ENCODE assay signal across 25 cellular contexts in genomic region chr16:28482026-28482425, GRCh38. TPM values are rescaled to one million over a fixed set of nuclear protein-coding genes. Genes with fewer than 3 reads are reported as not detected.
"Had no signal": no experiment of that assay in that cellular context is flagged by ENCODE, and none has a peak within 500 bp of the region (broad histone marks: within the 10 kb centered on the region; RNA-seq: fewer than 3 reads in every experiment).

No MANE protein-coding gene starts in this region.

- H3K27me3 ChIP-seq: adrenal gland, Peyer's patch had no signal

- H3K4me3 ChIP-seq: adrenal gland, Peyer's patch, SK-N-MC had no signal

- DNase-seq: activated CD4-positive, alpha-beta T cell treated with anti-CD3 and anti-CD28 coated beads for 48 hours; activated CD4-positive, alpha-beta T cell treated with anti-CD3 and anti-CD28 coated beads, Interleukin-2, amount 50 U/mL, for 4 hours; activated CD8-positive, alpha-beta memory T cell treated with anti-CD3 and anti-CD28 coated beads, Interleukin-2, amount 50 U/mL, for 48 hours; activated CD8-positive, alpha-beta T cell treated with anti-CD3 and anti-CD28 coated beads, Interleukin-2, amount 10 ng/mL, durations not matched to agents 7 days and 5 days; activated naive CD4-positive, alpha-beta T cell treated with anti-CD3 and anti-CD28 coated beads, Interleukin-2, amount 50 U/mL, for 16 hours; activated naive CD8-positive, alpha-beta T cell treated with anti-CD3 and anti-CD28 coated beads, Interleukin-2, amount 10 ng/mL, durations not matched to agents 7 days and 5 days; activated T-cell treated with anti-CD3 and anti-CD28 coated beads, Interleukin-2, amount 50 U/mL, for 1 hour; adrenal gland; anterior cingulate cortex; IMR-90; Kasumi-1; KBM-7; NCI-H1048; NCI-H146; NCI-H187 treated with DMSO at 0.1 percent for 48 hours; NCI-H2081 treated with DMSO at 0.1 percent for 48 hours; NCI-H446; NCI-H524; Peyer's patch; SIG-M5; T-cell had no signal

- H3K27me3 Mint-ChIP-seq: activated naive CD8-positive, alpha-beta T cell treated with anti-CD3 and anti-CD28 coated beads, Interleukin-2, amount 10 ng/mL, durations not matched to agents 7 days and 5 days; T-cell had no signal

- H3K27ac ChIP-seq: adrenal gland, SK-N-MC had no signal

- ATAC-seq: activated CD4-positive, CD25-positive, alpha-beta regulatory T cell treated with anti-CD3 and anti-CD28 coated beads, Interleukin-2, amount 50 U/mL, for 24 hours; activated CD8-positive, alpha-beta T cell treated with anti-CD3 and anti-CD28 coated beads, Interleukin-2, amount 10 ng/mL, durations not matched to agents 7 days and 5 days; T-cell had no signal

- H3K9me3 ChIP-seq: adrenal gland, Peyer's patch had no signal

- H3K4me3 Mint-ChIP-seq: activated CD8-positive, alpha-beta T cell treated with anti-CD3 and anti-CD28 coated beads, Interleukin-2, amount 10 ng/mL, durations not matched to agents 7 days and 5 days; activated naive CD8-positive, alpha-beta T cell treated with anti-CD3 and anti-CD28 coated beads, Interleukin-2, amount 10 ng/mL, durations not matched to agents 7 days and 5 days; T-cell had no signal

- H3K9me3 Mint-ChIP-seq: activated naive CD8-positive, alpha-beta T cell treated with anti-CD3 and anti-CD28 coated beads, Interleukin-2, amount 10 ng/mL, durations not matched to agents 7 days and 5 days; T-cell had no signal

- H3K27ac Mint-ChIP-seq: activated CD8-positive, alpha-beta T cell treated with anti-CD3 and anti-CD28 coated beads, Interleukin-2, amount 10 ng/mL, durations not matched to agents 7 days and 5 days had no signal

- H3K4me1 ChIP-seq: adrenal gland had no signal

RNA-seq across cellular contexts. Expression of gene NPIPB7, which starts 9.9 kb away (rescaled TPM):
- total RNA-seq: activated CD8-positive, alpha-beta T cell treated with anti-CD3 and anti-CD28 coated beads, Interleukin-2, amount 10 ng/mL, durations not matched to agents 7 days and 5 days; bronchial epithelial cell; IMR-90; Peyer's patch had no signal

RNA-seq across cellular contexts. Expression of gene APOBR, which starts 12.4 kb away (rescaled TPM):
- total RNA-seq: bronchial epithelial cell, IMR-90 had no signal

RNA-seq across cellular contexts. Expression of gene IL27, which starts 24.6 kb away (rescaled TPM):
- total RNA-seq: activated CD8-positive, alpha-beta T cell treated with anti-CD3 and anti-CD28 coated beads, Interleukin-2, amount 10 ng/mL, durations not matched to agents 7 days and 5 days; activated naive CD8-positive, alpha-beta T cell treated with anti-CD3 and anti-CD28 coated beads, Interleukin-2, amount 10 ng/mL, durations not matched to agents 7 days and 5 days; bronchial epithelial cell; IMR-90; Peyer's patch; T-cell; T-helper 2 cell treated with Interferon-gamma antibody and Interleukin-4, amounts not matched to agents 100 ng/mL and 5 ng/mL, for 36 hours had no signal

RNA-seq across cellular contexts. Expression of gene NUPR1, which starts 56.7 kb away (rescaled TPM):
- total RNA-seq: activated CD8-positive, alpha-beta T cell treated with anti-CD3 and anti-CD28 coated beads, Interleukin-2, amount 10 ng/mL, durations not matched to agents 7 days and 5 days; T-helper 2 cell treated with Interferon-gamma antibody and Interleukin-4, amounts not matched to agents 100 ng/mL and 5 ng/mL, for 36 hours had no signal
